17 cellular contexts compared by ENCODE assay signal in the genomic region with DNA sequence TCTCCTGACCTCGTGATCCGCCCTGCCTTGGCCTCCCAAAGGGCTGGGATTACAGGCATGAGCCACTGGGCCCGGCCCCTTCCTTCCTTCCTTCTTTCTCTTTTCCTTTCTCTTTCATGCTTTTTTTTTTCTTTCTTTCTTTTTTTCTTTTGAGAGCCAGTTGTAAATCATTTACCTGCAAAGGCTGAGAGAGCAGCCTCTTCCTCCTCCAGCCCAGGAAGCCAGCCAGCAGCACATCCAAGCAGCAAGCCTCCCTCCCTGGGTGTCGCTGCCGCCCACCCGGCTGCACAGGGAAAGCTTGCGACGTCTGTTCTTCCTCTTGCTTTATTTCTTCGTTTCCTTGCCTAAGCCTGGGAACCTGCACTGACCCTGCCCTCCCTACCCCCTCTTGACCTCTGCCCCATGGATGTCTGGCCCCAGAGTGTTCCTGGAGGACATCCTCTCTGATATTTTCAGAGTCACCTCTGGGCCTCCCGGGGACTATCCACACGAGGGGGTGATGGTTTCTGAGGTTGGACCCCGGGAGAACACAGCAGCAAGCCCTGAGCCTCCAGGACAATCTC.
DNase-seq lines count a peak whose midpoint lies in the region; ATAC-seq, FAIRE-seq and TF ChIP-seq lines count a peak whose summit lies in the region.
"Had no signal": no experiment of that assay in that cellular context is flagged by ENCODE, and none has a peak within 500 bp of the region (broad histone marks: within the 10 kb centered on the region; RNA-seq: fewer than 3 reads in every experiment).

No MANE protein-coding gene starts in this region.

- peak overlapping the region; percentile 64 for H3K4me3 Mint-ChIP-seq in neural progenitor cell
- no peak overlapping the region for H3K4me3 Mint-ChIP-seq in activated CD8-positive, alpha-beta T cell treated with anti-CD3 and anti-CD28 coated beads, Interleukin-2, amount 10 ng/mL, durations not matched to agents 7 days and 5 days

- peaks cover 13% of the 10 kb centered on the region for H3F3A ChIP-seq in neural progenitor cell (ENCODE audit: low read depth)

- no peak overlapping the region for H2AFZ ChIP-seq in H1 (ENCODE audit: low read length)
- peak overlapping the region; percentile 50 for H2AFZ ChIP-seq in neural progenitor cell (replicated peaks)

- peaks cover 0 to 2% (median 0%) of the 10 kb centered on the region in 4 experiments; a peak in 1 of 7 replicates for H3K27me3 ChIP-seq in H1 (replicated peaks in 1 of 4; ENCODE audit: control insufficient read depth in 3 of 4, extremely low read depth in 1 of 4, insufficient read depth in 3 of 4, low read length in 3 of 4)
- H3K27me3 ChIP-seq in neural progenitor cell, result peaks cover 9% of the 10 kb centered on the region
- H3K27me3 ChIP-seq: BE2C had no signal

- no peak overlapping the region for H3K56ac ChIP-seq in H1 (replicated peaks; ENCODE audit: insufficient read length, low read depth, low read length)

- H3K27ac ChIP-seq in HEK293 (ENCODE audit: extremely low read depth, low read depth, low read length) (no peak overlapping the region), H1 (ENCODE audit: low read depth, low read length) (no peak overlapping the region), neural progenitor cell (peak overlapping the region; percentile 66)
- H3K27ac ChIP-seq: prostate gland had no signal

- H3K23ac ChIP-seq in H1 (ENCODE audit: insufficient read length), result no peak overlapping the region

- in situ Hi-C loops in Caki2 (cut with HindIII; ENCODE audit: low pct_unique_long_range_greater_than_20kb, low sequenced_read_pairs), result no loop called here

- H3K4me1 ChIP-seq in HEK293 (ENCODE audit: control insufficient read depth, insufficient read depth, low read length) (no peaks in the 10 kb centered on the region), H1 (replicated peaks in 1 of 4; ENCODE audit: control insufficient read depth in 3 of 4, insufficient read depth in 4 of 4, low read length in 3 of 4) (no peaks in the 10 kb centered on the region; a peak in 2 of 7 replicates), neural progenitor cell (peaks cover 8% of the 10 kb centered on the region)
- H3K4me1 ChIP-seq: BE2C, prostate gland had no signal

- no peak overlapping the region for H3K14ac ChIP-seq in H1 (ENCODE audit: insufficient read length)

- no peak for TF ChIP-seq EP300 in H1 (IDR thresholded peaks at IDR 0.05; ENCODE audit: borderline replicate concordance in 1 of 2, low read depth in 2 of 2, low read length in 2 of 2)

- no peak overlapping the region for H2AK5ac ChIP-seq in H1 (ENCODE audit: low read depth, low read length)

- H3K9me3 Mint-ChIP-seq in neural progenitor cell, result peaks cover 3% of the 10 kb centered on the region
- no peaks in the 10 kb centered on the region for H3K9me3 Mint-ChIP-seq in activated CD8-positive, alpha-beta T cell treated with anti-CD3 and anti-CD28 coated beads, Interleukin-2, amount 10 ng/mL, durations not matched to agents 7 days and 5 days (ENCODE audit: insufficient read depth)

- no peak overlapping the region for H2BK5ac ChIP-seq in H1 (ENCODE audit: low read depth, low read length)

- no peaks in the 10 kb centered on the region; a peak in 1 of 4 replicates for H3K79me2 ChIP-seq in H1 (ENCODE audit: control insufficient read depth in 1 of 2, insufficient read depth in 2 of 2, low read length in 2 of 2)
- no peaks in the 10 kb centered on the region for H3K79me2 ChIP-seq in neural progenitor cell (ENCODE audit: low read depth)

- no peak overlapping the region for H2BK12ac ChIP-seq in H1 (ENCODE audit: low read depth, low read length)

- no peak overlapping the region for H2BK20ac ChIP-seq in H1 (ENCODE audit: low read length)

- peaks cover 23% of the 10 kb centered on the region for H3K4me1 Mint-ChIP-seq in neural progenitor cell
- peaks cover 4% of the 10 kb centered on the region for H3K4me1 Mint-ChIP-seq in activated CD8-positive, alpha-beta T cell treated with anti-CD3 and anti-CD28 coated beads, Interleukin-2, amount 10 ng/mL, durations not matched to agents 7 days and 5 days (ENCODE audit: low read depth)

- H3K9me3 ChIP-seq in HEK293 (ENCODE audit: control insufficient read depth, insufficient read depth, low read depth, low read length), result no peaks in the 10 kb centered on the region
- H3K9me3 ChIP-seq in H1 (ENCODE audit: insufficient read depth in 2 of 2, low read depth in 1 of 2, low read length in 1 of 2), result no peaks in the 10 kb centered on the region
- no peaks in the 10 kb centered on the region for H3K9me3 ChIP-seq in neural progenitor cell (ENCODE audit: low read depth)
- H3K9me3 ChIP-seq: BE2C, prostate gland had no signal

- 0 out of 2 replicates have a peak, but pooled peaks cover 2% of the 10 kb centered on the region for H3K23me2 ChIP-seq in H1 (ENCODE audit: low read depth, low read length)

- ATAC-seq in activated CD8-positive, alpha-beta T cell treated with anti-CD3 and anti-CD28 coated beads, Interleukin-2, amount 10 ng/mL, durations not matched to agents 7 days and 5 days, result no peak
- no peak for ATAC-seq in GM18511 (IDR thresholded peaks at IDR 0.05; ENCODE audit: unreplicated experiment)

- H3K4me3 ChIP-seq in HEK293 (ENCODE audit: low read depth, low read length) (no peak overlapping the region), H1 (ENCODE audit: extremely low read depth in 1 of 4, insufficient read depth in 2 of 4, low read depth in 3 of 4, low read length in 4 of 4) (no peak overlapping the region), neural progenitor cell (no peak overlapping the region)
- H3K4me3 ChIP-seq: prostate gland had no signal

- peaks cover 19% of the 10 kb centered on the region for H3K27me3 Mint-ChIP-seq in neural progenitor cell (ENCODE audit: insufficient read depth, low read depth)
- H3K27me3 Mint-ChIP-seq in activated CD8-positive, alpha-beta T cell treated with anti-CD3 and anti-CD28 coated beads, Interleukin-2, amount 10 ng/mL, durations not matched to agents 7 days and 5 days (ENCODE audit: low read depth), result no peaks in the 10 kb centered on the region

- H3K18ac ChIP-seq in H1 (ENCODE audit: extremely low read depth, low read length), result no peak overlapping the region; the same call in 1 of the 2 replicates

- no peak for TF ChIP-seq RAD21 in H1 (IDR thresholded peaks at IDR 0.05 in 1 of 2, conservative IDR thresholded peaks at IDR 0.05 in 1 of 2; ENCODE audit: low read depth in 2 of 2, low read length in 2 of 2)

- WGBS in H1 (ENCODE audit: extremely low coverage in 1 of 2, insufficient coverage in 1 of 2, insufficient read length in 1 of 2, insufficient replicate concordance in 2 of 2, low coverage in 1 of 2, low lambda C conversion rate in 2 of 2, missing lambda C conversion rate in 1 of 2), 2 experiments, result 86% methylated on average over 12 of the region's 12 CpGs; no CpG with 5 or more reads in 1 of the 2 experiments

- TF ChIP-seq CTCF in HEK293 (tag by site-specific recombination; IDR thresholded peaks at IDR 0.05), result no peak
- TF ChIP-seq CTCF in H1 (IDR thresholded peaks at IDR 0.05; ENCODE audit: control extremely low read depth in 1 of 3, insufficient read depth in 1 of 3, low read depth in 1 of 3, low read length in 3 of 3), result no peak
- TF ChIP-seq CTCF in neural progenitor cell (IDR thresholded peaks at IDR 0.05), result no peak

- CTCF ChIA-PET in HEK293 (lab: Yijun Ruan, JAX) (no interaction called here), H1 (lab: Charles Lee; ENCODE audit: partially characterized antibody) (interaction anchor here (1.0 to 1.5 kb wide), 3 partner anchors 15 to 89 kb away, joined by 3 to 4 read pairs (median 3); no protein-coding TSS in a partner anchor)
- CTCF ChIA-PET in activated CD8-positive, alpha-beta T cell treated with anti-CD3 and anti-CD28 coated beads, Interleukin-2, amount 10 ng/mL, durations not matched to agents 7 days and 5 days (lab: Charles Lee), result interaction anchor here (1.2 to 2.0 kb wide), 4 partner anchors 50 to 545 kb away, joined by 3 to 7 read pairs (median 6); no protein-coding TSS in a partner anchor

- no peak overlapping the region for H3K4ac ChIP-seq in H1 (replicated peaks; ENCODE audit: insufficient read length, low read depth, low read length)

- DNase-seq in Caki2 (ENCODE audit: low read depth) (peak; percentile 96), H1 (ENCODE audit: low read depth in 1 of 2, low spot score in 2 of 2) (no peak), neural progenitor cell (ENCODE audit: low spot score) (peak; percentile 35), NCI-H2227 treated with DMSO at 0.1 percent for 48 hours (lab: John Stamatoyannopoulos, UW) (no peak)
- DNase-seq in activated CD8-positive, alpha-beta T cell treated with anti-CD3 and anti-CD28 coated beads, Interleukin-2, amount 10 ng/mL, durations not matched to agents 7 days and 5 days, result no peak
- DNase-seq in stimulated activated CD4-positive, alpha-beta T cell treated with anti-CD3 and anti-CD28 coated beads, Interleukin-2, amount 100 ng/mL, for 48 hours, result no peak
- DNase-seq: activated CD4-positive, alpha-beta T cell treated with anti-CD3 and anti-CD28 coated beads, Interleukin-2, amount 50 U/mL, for 1 hour; activated gamma-delta T cell; BE2C; hippocampal formation; NCI-H2171; OCI-M1; stimulated activated naive CD4-positive, alpha-beta T cell treated with Interleukin-2 at 50 U/mL for 16 hours had no signal

- H3K4me2 ChIP-seq in H1 (ENCODE audit: insufficient read depth in 1 of 2, low read depth in 2 of 2, low read length in 2 of 2), result no peak overlapping the region
- peak overlapping the region; percentile 58 for H3K4me2 ChIP-seq in neural progenitor cell

- H3K36me3 ChIP-seq in HEK293 (ENCODE audit: control insufficient read depth in 2 of 2, insufficient read depth in 1 of 2, low read length in 2 of 2) (no peaks in the 10 kb centered on the region), H1 (ENCODE audit: control insufficient read depth in 2 of 4, insufficient read depth in 4 of 4, low read length in 3 of 4) (no peaks in the 10 kb centered on the region), neural progenitor cell (no peaks in the 10 kb centered on the region)
- H3K36me3 ChIP-seq: BE2C, prostate gland had no signal

- H3K27ac Mint-ChIP-seq in neural progenitor cell, result no peak overlapping the region
- no peak overlapping the region for H3K27ac Mint-ChIP-seq in activated CD8-positive, alpha-beta T cell treated with anti-CD3 and anti-CD28 coated beads, Interleukin-2, amount 10 ng/mL, durations not matched to agents 7 days and 5 days

- H4K20me1 ChIP-seq in H1 (replicated peaks in 1 of 2; ENCODE audit: control insufficient read depth in 1 of 2, insufficient read depth in 2 of 2, low read length in 2 of 2) (peaks cover 0 to 3% of the 10 kb centered on the region in 2 experiments), neural progenitor cell (ENCODE audit: low read depth) (no peaks in the 10 kb centered on the region)

- H3K79me1 ChIP-seq in H1 (ENCODE audit: low read depth, low read length), result no peaks in the 10 kb centered on the region

- no peak overlapping the region for H4K5ac ChIP-seq in H1 (ENCODE audit: insufficient read length, low read depth, low read length)

- peak overlapping the region; percentile 54 for H4K91ac ChIP-seq in H1 (replicated peaks; ENCODE audit: insufficient read length, low read length)

- H3K9ac ChIP-seq in H1 (replicated peaks in 1 of 4; ENCODE audit: extremely low read depth in 1 of 4, low read depth in 3 of 4, low read length in 3 of 4), result no peak overlapping the region; a peak in 1 of 7 replicates
- no peak overlapping the region for H3K9ac ChIP-seq in neural progenitor cell

- H2BK120ac ChIP-seq in H1 (replicated peaks; ENCODE audit: low read depth, low read length), result no peak overlapping the region

- no peak for TF ChIP-seq POLR2A in H1 (IDR thresholded peaks at IDR 0.05; ENCODE audit: control extremely low read depth in 1 of 2, low read depth in 2 of 2, low read length in 2 of 2)

- 0 out of 2 replicates have a peak overlapping the region, but pooled peaks have one; percentile 3 for H2BK15ac ChIP-seq in H1 (ENCODE audit: low read length)

- no peaks in the 10 kb centered on the region for H3K36me3 Mint-ChIP-seq in neural progenitor cell
- no peaks in the 10 kb centered on the region for H3K36me3 Mint-ChIP-seq in activated CD8-positive, alpha-beta T cell treated with anti-CD3 and anti-CD28 coated beads, Interleukin-2, amount 10 ng/mL, durations not matched to agents 7 days and 5 days (ENCODE audit: low read depth)

- POLR2A ChIA-PET in HEK293 (lab: Yijun Ruan, JAX), result no interaction called here
- POLR2A ChIA-PET in H1 (lab: Charles Lee; ENCODE audit: partially characterized antibody), result interaction anchor here (0.6 to 1.1 kb wide), 2 partner anchors 52 to 120 kb away, joined by 3 to 4 read pairs; no protein-coding TSS in a partner anchor
- POLR2A ChIA-PET in activated CD8-positive, alpha-beta T cell treated with anti-CD3 and anti-CD28 coated beads, Interleukin-2, amount 10 ng/mL, durations not matched to agents 7 days and 5 days (lab: Charles Lee), result interaction anchor here (1.0 kb wide), 1 partner anchor 119 kb away, joined by 4 read pairs; no protein-coding TSS in a partner anchor

- no peak for FAIRE-seq in H1 (lab: Jason Lieb, UNC)
- FAIRE-seq: bronchial epithelial cell had no signal

- no peak overlapping the region for H4K8ac ChIP-seq in H1 (ENCODE audit: extremely low read depth, insufficient read depth, low read length)

Comparison
In these comparisons a context has a peak if more than half of its experiments do, and no peak if none do; other contexts are left out.
1. DNase-seq: peak in Caki2 (single experiment) and neural progenitor cell (single experiment); none in H1 (0 of 2), activated CD8-positive, alpha-beta T cell treated with anti-CD3 and anti-CD28 coated beads, Interleukin-2, amount 10 ng/mL, durations not matched to agents 7 days and 5 days (single experiment), stimulated activated CD4-positive, alpha-beta T cell treated with anti-CD3 and anti-CD28 coated beads, Interleukin-2, amount 100 ng/mL, for 48 hours (0 of 2) and NCI-H2227 treated with DMSO at 0.1 percent for 48 hours (single experiment).